In genomic region chr5:33588654-33589372, GRCh38 we compare ENCODE assay signal across 8 cellular contexts.
A peak's percentile ranks its signal among the peaks of the same experiment; 100 is the strongest.
DNase-seq lines count a peak whose midpoint lies in the region; ATAC-seq and TF ChIP-seq lines count a peak whose summit lies in the region.

No MANE protein-coding gene starts in this region.

- intact Hi-C loops in esophagus muscularis mucosa (cut with DNase I), result no loop called here

- 84% methylated on average over 16 of the region's 16 CpGs for WGBS in esophagus muscularis mucosa

- peaks cover 0 to 6% (median 2%) of the 10 kb centered on the region in 4 donors for H3K36me3 ChIP-seq in esophagus muscularis mucosa

- TF ChIP-seq POLR2A in esophagus muscularis mucosa (IDR thresholded peaks at IDR 0.05; ENCODE audit: low read depth), result no peak

- H3K9me3 ChIP-seq in esophagus muscularis mucosa, result no peaks in the 10 kb centered on the region

- TF ChIP-seq EP300 in esophagus muscularis mucosa (IDR thresholded peaks at IDR 0.05), result no peak

- no peaks in the 10 kb centered on the region for H3K27me3 ChIP-seq in esophagus muscularis mucosa

- no peak overlapping the region for H3K27ac ChIP-seq in esophagus muscularis mucosa (replicated peaks in 1 of 4)

- no peaks in the 10 kb centered on the region for H3K4me1 ChIP-seq in esophagus muscularis mucosa

- peak; percentile 6 for DNase-seq in activated gamma-delta T cell treated with Interleukin-2 at 50 U/mL for 16 hours
- DNase-seq in activated gamma-delta T cell (lab: John Stamatoyannopoulos, UW), result no peak
- peak; percentile 16 for DNase-seq in HT1080 (ENCODE audit: low read depth)
- peak; percentile 42 for DNase-seq in esophagus muscularis mucosa (ENCODE audit: extremely low spot score)
- peak; percentile 34 for DNase-seq in stimulated activated CD4-positive, alpha-beta T cell treated with anti-CD3 and anti-CD28 coated beads, Interleukin-4, amount 100 ng/mL, for 1 hour

- H3K4me3 ChIP-seq in WI38 (ENCODE audit: low read depth, low read length) (no peak overlapping the region), esophagus muscularis mucosa (no peak overlapping the region)

- TF ChIP-seq CTCF in WI38 (IDR thresholded peaks at IDR 0.05; ENCODE audit: low read depth, low read length) (0 out of 2 replicates have a peak, but pooled peaks have one; percentile 11), esophagus muscularis mucosa (IDR thresholded peaks at IDR 0.05) (peak in 1 of 3 experiments; percentile 23)

- ATAC-seq in GM18519 (IDR thresholded peaks at IDR 0.05; ENCODE audit: low FRiP score, unreplicated experiment), result no peak
- ATAC-seq in HG03097 (IDR thresholded peaks at IDR 0.05; ENCODE audit: low FRiP score, unreplicated experiment), result no peak
